16 cellular contexts compared by ENCODE assay signal in genomic region chr2:101185656-101186055, GRCh38.
"Had no signal": no experiment of that assay in that cellular context is flagged by ENCODE, and none has a peak within 500 bp of the region (broad histone marks: within the 10 kb centered on the region; RNA-seq: fewer than 3 reads in every experiment).

No MANE protein-coding gene starts in this region.

- H3K4me1 Mint-ChIP-seq: activated CD8-positive, alpha-beta memory T cell treated with anti-CD3 and anti-CD28 coated beads, Interleukin-2, amount 10 ng/mL, durations not matched to agents 7 days and 5 days; brain; natural killer cell had no signal

- H3K4me3 Mint-ChIP-seq: activated CD8-positive, alpha-beta memory T cell treated with anti-CD3 and anti-CD28 coated beads, Interleukin-2, amount 10 ng/mL, durations not matched to agents 7 days and 5 days; activated naive CD8-positive, alpha-beta T cell; activated T-cell treated with anti-CD3 and anti-CD28 coated beads, Interleukin-2, amount 50 U/mL, for 4 hours; brain; endodermal cell; natural killer cell had no signal

- H3K27ac Mint-ChIP-seq: activated CD8-positive, alpha-beta memory T cell treated with anti-CD3 and anti-CD28 coated beads, Interleukin-2, amount 10 ng/mL, durations not matched to agents 7 days and 5 days; activated naive CD8-positive, alpha-beta T cell; endodermal cell; natural killer cell had no signal

- DNase-seq: activated CD4-positive, alpha-beta T cell treated with anti-CD3 and anti-CD28 coated beads, Interleukin-2, amount 50 U/mL, for 48 hours; activated CD4-positive, CD25-positive, alpha-beta regulatory T cell treated with anti-CD3 and anti-CD28 coated beads, Interleukin-2, amount 50 U/mL, for 72 hours; activated CD8-positive, alpha-beta memory T cell treated with anti-CD3 and anti-CD28 coated beads, Interleukin-2, amount 10 ng/mL, durations not matched to agents 7 days and 5 days; activated gamma-delta T cell; activated T-cell treated with anti-CD3 and anti-CD28 coated beads, Interleukin-2, amount 50 U/mL, for 4 hours; amygdala; endodermal cell; foreskin melanocyte; head of caudate nucleus; natural killer cell; stimulated activated CD4-positive, alpha-beta T cell treated with anti-CD3 and anti-CD28 coated beads, Interleukin-2, amount 100 ng/mL, for 48 hours; stimulated activated CD8-positive, alpha-beta memory T cell treated with anti-CD3 and anti-CD28 coated beads, Interleukin-4, amount 100 ng/mL, for 48 hours; stimulated activated naive CD8-positive, alpha-beta T cell treated with anti-CD3 and anti-CD28 coated beads, Interleukin-15, Interleukin-2, amounts not matched to agents 100 U/mL and 50 U/mL, for 24 hours; T-helper 2 cell had no signal

- H3K9me3 Mint-ChIP-seq: activated T-cell treated with anti-CD3 and anti-CD28 coated beads, Interleukin-2, amount 50 U/mL, for 4 hours; endodermal cell; natural killer cell had no signal

- H3K36me3 Mint-ChIP-seq: activated CD8-positive, alpha-beta memory T cell treated with anti-CD3 and anti-CD28 coated beads, Interleukin-2, amount 10 ng/mL, durations not matched to agents 7 days and 5 days; brain; natural killer cell had no signal

- H3K27me3 Mint-ChIP-seq: activated naive CD8-positive, alpha-beta T cell; brain had no signal
